In genomic region chr1:109527098-109527811, GRCh38 we compare ENCODE assay signal across 18 cellular contexts. TPM values are rescaled to one million over a fixed set of nuclear protein-coding genes. Genes with fewer than 3 reads are reported as not detected.
DNase-seq lines count a peak whose midpoint lies in the region; ATAC-seq lines count a peak whose summit lies in the region.
"Had no signal": no experiment of that assay in that cellular context is flagged by ENCODE, and none has a peak within 500 bp of the region (broad histone marks: within the 10 kb centered on the region; RNA-seq: fewer than 3 reads in every experiment).

No MANE protein-coding gene starts in this region.

- H3K27me3 Mint-ChIP-seq in stimulated activated naive B cell treated with anti-CD40 and anti-IgM and Interleukin-4, amounts not matched to agents 10 μg/mL and 1 μg/mL and 100 μg/mL, for 72 hours: peaks cover 6 to 24% of the 10 kb centered on the region in 2 donors
- H3K27me3 Mint-ChIP-seq: activated naive CD4-positive, alpha-beta T cell treated with anti-CD3 and anti-CD28 coated beads, Interleukin-2, amount 50 U/mL, for 24 hours had no signal

- H3K4me1 Mint-ChIP-seq in stimulated activated naive B cell treated with anti-CD40 and anti-IgM and Interleukin-4, amounts not matched to agents 10 μg/mL and 1 μg/mL and 100 μg/mL, for 72 hours: peaks cover 10 to 17% of the 10 kb centered on the region in 2 donors
- H3K4me1 Mint-ChIP-seq: endodermal cell had no signal

- ATAC-seq in GM18868 (IDR thresholded peaks at IDR 0.05; ENCODE audit: unreplicated experiment) (peak; percentile 88), GM21825 (IDR thresholded peaks at IDR 0.05; ENCODE audit: unreplicated experiment) (peak; percentile 65), HG03432 (IDR thresholded peaks at IDR 0.05; ENCODE audit: unreplicated experiment) (peak; percentile 70), GM19324 (IDR thresholded peaks at IDR 0.05; ENCODE audit: low FRiP score, unreplicated experiment) (no peak)
- peak; percentile 74 to 84 for ATAC-seq in stimulated activated naive B cell treated with anti-CD40 and anti-IgM and Interleukin-4, amounts not matched to agents 10 μg/mL and 1 μg/mL and 100 μg/mL, for 72 hours (replicated peaks)
- ATAC-seq in activated naive CD4-positive, alpha-beta T cell treated with anti-CD3 and anti-CD28 coated beads, Interleukin-2, amount 50 U/mL, for 72 hours: no peak
- ATAC-seq: foreskin keratinocyte, GM23338, K562, WTC11 had no signal

- H3K36me3 Mint-ChIP-seq in stimulated activated naive B cell treated with anti-CD40 and anti-IgM and Interleukin-4, amounts not matched to agents 10 μg/mL and 1 μg/mL and 100 μg/mL, for 72 hours: no peaks in the 10 kb centered on the region
- H3K36me3 Mint-ChIP-seq in activated naive CD4-positive, alpha-beta T cell treated with anti-CD3 and anti-CD28 coated beads, Interleukin-2, amount 50 U/mL, for 72 hours: no peaks in the 10 kb centered on the region
- H3K36me3 Mint-ChIP-seq: activated naive CD4-positive, alpha-beta T cell treated with anti-CD3 and anti-CD28 coated beads, Interleukin-2, amount 50 U/mL, for 24 hours; CD14-positive monocyte; WTC11 had no signal

- no peak for DNase-seq in stimulated activated naive B cell treated with anti-CD40 and anti-IgM and Interleukin-4, amounts not matched to agents 10 μg/mL and 1 μg/mL and 100 μg/mL, for 72 hours
- no peak for DNase-seq in activated naive CD4-positive, alpha-beta T cell treated with anti-CD3 and anti-CD28 coated beads, Interleukin-2, amount 50 U/mL, for 72 hours (ENCODE audit: low spot score in 2 of 2)
- no peak for DNase-seq in dermis blood vessel endothelial cell
- DNase-seq: DMS79 treated with DMSO at 0.1 percent for 48 hours, endodermal cell, foreskin keratinocyte, NCI-H1417, SW 1271 had no signal

- peak overlapping the region; percentile 40 to 46 for H3K4me3 Mint-ChIP-seq in stimulated activated naive B cell treated with anti-CD40 and anti-IgM and Interleukin-4, amounts not matched to agents 10 μg/mL and 1 μg/mL and 100 μg/mL, for 72 hours
- H3K4me3 Mint-ChIP-seq: activated naive CD4-positive, alpha-beta T cell treated with anti-CD3 and anti-CD28 coated beads, Interleukin-2, amount 50 U/mL, for 24 hours; CD14-positive monocyte; endodermal cell; GM23338; neural crest cell; WTC11 had no signal

- peak overlapping the region; percentile 48 for H3K27ac Mint-ChIP-seq in stimulated activated naive B cell treated with anti-CD40 and anti-IgM and Interleukin-4, amounts not matched to agents 10 μg/mL and 1 μg/mL and 100 μg/mL, for 72 hours
- H3K27ac Mint-ChIP-seq in activated naive CD4-positive, alpha-beta T cell treated with anti-CD3 and anti-CD28 coated beads, Interleukin-2, amount 50 U/mL, for 72 hours: peak overlapping the region in 1 of 2 donors; percentile 19
- H3K27ac Mint-ChIP-seq: activated naive CD4-positive, alpha-beta T cell treated with anti-CD3 and anti-CD28 coated beads, Interleukin-2, amount 50 U/mL, for 24 hours; CD14-positive monocyte; endodermal cell; GM23338; WTC11 had no signal

- H3K9me3 Mint-ChIP-seq in stimulated activated naive B cell treated with anti-CD40 and anti-IgM and Interleukin-4, amounts not matched to agents 10 μg/mL and 1 μg/mL and 100 μg/mL, for 72 hours: no peaks in the 10 kb centered on the region
- no peaks in the 10 kb centered on the region for H3K9me3 Mint-ChIP-seq in activated naive CD4-positive, alpha-beta T cell treated with anti-CD3 and anti-CD28 coated beads, Interleukin-2, amount 50 U/mL, for 72 hours
- H3K9me3 Mint-ChIP-seq: activated naive CD4-positive, alpha-beta T cell treated with anti-CD3 and anti-CD28 coated beads, Interleukin-2, amount 50 U/mL, for 24 hours; CD14-positive monocyte; GM23338; neural crest cell had no signal

RNA-seq across cellular contexts. Expression of gene GPR61, which starts 12.4 kb away (rescaled TPM):
- total RNA-seq in activated naive CD4-positive, alpha-beta T cell treated with anti-CD3 and anti-CD28 coated beads, Interleukin-2, amount 50 U/mL, for 72 hours: under 1 TPM in 1 of 2 donors, not detected in 1; 0.57 TPM
- under 0.01 TPM in 1 of 2 replicates, not detected in the other for total RNA-seq in dermis blood vessel endothelial cell
- total RNA-seq: GM23338, neural crest cell had no signal

RNA-seq across cellular contexts. Expression of gene AMIGO1, which starts 17.7 kb away (rescaled TPM):
- total RNA-seq in activated naive CD4-positive, alpha-beta T cell treated with anti-CD3 and anti-CD28 coated beads, Interleukin-2, amount 50 U/mL, for 72 hours: 1 to 10 TPM in 1 of 2 donors, under 1 TPM in 1; 0.97 to 1.3 TPM
- 0.65 and 1.7 TPM in 2 replicates for total RNA-seq in dermis blood vessel endothelial cell

RNA-seq across cellular contexts. Expression of gene GNAI3, which starts 21.2 kb away (rescaled TPM):
- total RNA-seq in activated naive CD4-positive, alpha-beta T cell treated with anti-CD3 and anti-CD28 coated beads, Interleukin-2, amount 50 U/mL, for 72 hours: 10 to 100 TPM in 1 of 2 donors, 1 to 10 TPM in 1; 8.9 to 10.1 TPM
- 16.3 and 22.9 TPM in 2 replicates for total RNA-seq in dermis blood vessel endothelial cell

RNA-seq across cellular contexts. Expression of gene CYB561D1, which starts 33.4 kb away (rescaled TPM):
- total RNA-seq in activated naive CD4-positive, alpha-beta T cell treated with anti-CD3 and anti-CD28 coated beads, Interleukin-2, amount 50 U/mL, for 72 hours: 10 to 100 TPM; 11.3 to 14.9 TPM
- 6.5 and 7.5 TPM in 2 replicates for total RNA-seq in dermis blood vessel endothelial cell

RNA-seq across cellular contexts. Expression of gene ATXN7L2, which starts 43.5 kb away (rescaled TPM):
- 10 to 100 TPM; 11.5 to 21.9 TPM for total RNA-seq in activated naive CD4-positive, alpha-beta T cell treated with anti-CD3 and anti-CD28 coated beads, Interleukin-2, amount 50 U/mL, for 72 hours
- 1.3 and 1.5 TPM in 2 replicates for total RNA-seq in dermis blood vessel endothelial cell

Comparison
In these comparisons a context has a peak if more than half of its experiments do, and no peak if none do; other contexts are left out.
1. ATAC-seq: peak in GM18868 (single experiment), GM21825 (single experiment), HG03432 (single experiment) and stimulated activated naive B cell treated with anti-CD40 and anti-IgM and Interleukin-4, amounts not matched to agents 10 μg/mL and 1 μg/mL and 100 μg/mL, for 72 hours (2 of 2); none in activated naive CD4-positive, alpha-beta T cell treated with anti-CD3 and anti-CD28 coated beads, Interleukin-2, amount 50 U/mL, for 72 hours (0 of 2) and GM19324 (single experiment).